Comparison of ENCODE assay signal across 19 cellular contexts in the genomic region with DNA sequence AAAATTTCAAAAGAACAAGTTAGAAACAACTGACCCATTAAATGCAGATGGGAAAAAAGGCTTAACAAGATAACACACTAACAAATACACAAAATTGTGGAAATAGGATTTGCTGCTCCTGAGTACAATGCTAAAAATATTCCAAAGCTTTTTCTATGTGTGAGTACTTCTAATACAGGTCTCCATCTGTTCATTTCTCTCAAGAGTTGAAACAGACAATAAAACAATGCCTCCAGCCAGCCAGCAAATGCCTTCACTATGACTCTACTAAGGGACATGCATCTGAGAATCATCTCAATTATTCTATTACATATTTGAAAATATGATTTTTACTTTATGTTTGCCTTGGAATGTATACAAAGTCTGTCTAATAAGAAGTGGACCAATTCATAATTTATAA.
"Had no signal": no experiment of that assay in that cellular context is flagged by ENCODE, and none has a peak within 500 bp of the region (broad histone marks: within the 10 kb centered on the region; RNA-seq: fewer than 3 reads in every experiment).

No MANE protein-coding gene starts in this region.

- H3K4me1 ChIP-seq: esophagus muscularis mucosa, tibial artery, uterus had no signal

- H3K27ac ChIP-seq: epithelial cell of prostate, esophagus muscularis mucosa, neutrophil, tibial artery, upper lobe of left lung, uterus had no signal

- DNase-seq: effector memory CD8-positive, alpha-beta T cell; foreskin fibroblast; kidney; left cardiac atrium; mesendoderm; naive thymus-derived CD4-positive, alpha-beta T cell; nephron progenitor cell; right cardiac atrium; stimulated activated CD4-positive, alpha-beta T cell treated with anti-CD3 and anti-CD28 coated beads, Interleukin-4, amount 100 ng/mL, for 1 hour; stimulated activated CD8-positive, alpha-beta memory T cell treated with anti-CD3 and anti-CD28 coated beads, Interleukin-4, amount 100 ng/mL, for 48 hours; stimulated activated naive CD8-positive, alpha-beta T cell treated with anti-CD3 and anti-CD28 coated beads, Interleukin-15, Interleukin-2, amounts not matched to agents 100 U/mL and 50 U/mL, for 24 hours; tibial artery; upper lobe of left lung; uterus had no signal

- H3K9me3 ChIP-seq: esophagus muscularis mucosa, neutrophil, tibial artery, upper lobe of left lung, uterus had no signal

- H3K36me3 ChIP-seq: esophagus muscularis mucosa, neutrophil, tibial artery, upper lobe of left lung, uterus had no signal

- ATAC-seq: effector memory CD8-positive, alpha-beta T cell; left cardiac atrium; naive thymus-derived CD4-positive, alpha-beta T cell; right cardiac atrium; stimulated activated effector memory CD8-positive, alpha-beta T cell treated with anti-CD3 and anti-CD28 coated beads, Interleukin-12 subunit alpha, Interleukin-12 subunit beta, amount 100 ng/mL, for 72 hours; stimulated activated naive CD8-positive, alpha-beta T cell treated with anti-CD3 and anti-CD28 coated beads, Interleukin-15, Interleukin-2, amounts not matched to agents 100 U/mL and 50 U/mL, for 24 hours had no signal

- H3K27me3 ChIP-seq: esophagus muscularis mucosa, neutrophil, tibial artery, upper lobe of left lung, uterus had no signal

- H3K4me3 ChIP-seq: esophagus muscularis mucosa, smooth muscle cell, tibial artery, upper lobe of left lung, uterus had no signal
